In the genomic region with DNA sequence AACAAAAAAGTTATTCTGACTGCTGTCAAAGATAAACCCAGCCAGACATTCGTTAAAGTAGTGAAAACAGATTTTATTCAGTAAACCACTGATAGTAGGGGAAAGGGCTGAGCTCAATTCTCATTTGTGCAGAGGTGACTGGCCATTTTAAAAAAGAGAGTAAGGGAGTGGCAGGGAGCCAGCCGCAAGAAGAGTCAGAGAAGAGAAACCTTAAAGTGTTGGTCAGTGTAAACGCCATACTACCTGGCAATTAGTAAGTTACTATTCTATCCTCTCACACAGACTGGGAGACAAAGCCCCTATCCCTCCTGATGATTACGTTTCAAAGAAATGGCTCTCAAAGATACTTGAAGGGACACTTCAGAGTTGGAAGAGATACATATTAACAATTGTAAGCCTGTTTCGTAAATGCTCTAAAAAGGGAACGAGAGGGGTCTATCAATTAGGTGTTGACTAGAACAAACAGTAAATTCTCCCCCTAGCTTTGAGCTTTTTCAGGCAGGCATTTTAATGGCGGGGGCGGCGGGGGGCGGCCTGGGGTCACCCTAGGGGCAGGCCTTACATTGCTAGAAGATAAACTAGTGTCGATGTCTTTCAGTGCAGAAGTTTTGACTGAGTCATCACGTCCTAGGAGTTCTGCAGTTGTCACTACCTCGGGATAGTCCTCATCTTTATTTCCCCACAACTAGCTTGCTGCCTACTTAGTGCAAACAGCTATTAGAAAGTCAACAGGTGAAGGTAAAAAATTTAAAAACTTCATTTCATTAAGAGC, we compare ENCODE assay signal across 10 cellular contexts. TPM values are rescaled to one million over a fixed set of nuclear protein-coding genes. Genes with fewer than 3 reads are reported as not detected.
DNase-seq lines count a peak whose midpoint lies in the region; ATAC-seq and TF ChIP-seq lines count a peak whose summit lies in the region.
"Had no signal": no experiment of that assay in that cellular context is flagged by ENCODE, and none has a peak within 500 bp of the region (broad histone marks: within the 10 kb centered on the region; RNA-seq: fewer than 3 reads in every experiment).

No MANE protein-coding gene starts in this region.

- intact Hi-C loops in heart left ventricle (cut with DNase I): loop anchor here in 2 of 10 donors (2.0 to 10.0 kb wide), 2 partner anchors 113 to 117 kb away; a partner anchor contains a TSS
- intact Hi-C loops in Right ventricle myocardium superior (cut with DNase I): no loop called here
- intact Hi-C loops in right cardiac atrium (cut with DNase I): no loop called here
- intact Hi-C loops in thyroid gland (cut with DNase I): no loop called here
- intact Hi-C loops in lower leg skin (cut with DNase I; ENCODE audit: low total_unique reads): no loop called here
- intact Hi-C loops in transverse colon (cut with DNase I; ENCODE audit: low total_unique reads): no loop called here

- H3K36me3 ChIP-seq in heart left ventricle (peaks cover 0 to 13% (median 3%) of the 10 kb centered on the region in 9 donors), thyroid gland (no peaks in the 10 kb centered on the region), transverse colon (peaks cover 0 to 2% (median 0%) of the 10 kb centered on the region in 4 donors)

- TF ChIP-seq POLR2A in heart left ventricle (IDR thresholded peaks at IDR 0.05) (no peak), thyroid gland (IDR thresholded peaks at IDR 0.05) (no peak), lower leg skin (IDR thresholded peaks at IDR 0.05) (no peak), transverse colon (IDR thresholded peaks at IDR 0.05) (no peak)

- H3K27me3 ChIP-seq in heart left ventricle: no peaks in the 10 kb centered on the region
- H3K27me3 ChIP-seq in right cardiac atrium (ENCODE audit: control insufficient read depth, insufficient read depth): no peaks in the 10 kb centered on the region
- H3K27me3 ChIP-seq in thyroid gland: no peaks in the 10 kb centered on the region
- H3K27me3 ChIP-seq in transverse colon: no peaks in the 10 kb centered on the region

- no peak for ATAC-seq in heart left ventricle
- ATAC-seq in Right ventricle myocardium superior (ENCODE audit: poor library complexity): no peak
- no peak for ATAC-seq in right cardiac atrium
- ATAC-seq in GM21786 (IDR thresholded peaks at IDR 0.05; ENCODE audit: unreplicated experiment): no peak

- WGBS in heart left ventricle, 4 donors: 48 to 54% (median 53%) methylated on average over 13 of the region's 13 CpGs
- WGBS in right cardiac atrium: 58% methylated on average over 13 of the region's 13 CpGs
- 39 to 48% methylated on average over 13 of the region's 13 CpGs for WGBS in thyroid gland, 2 donors
- 56 to 58% methylated on average over 13 of the region's 13 CpGs for WGBS in lower leg skin, 2 donors
- 51 to 72% methylated on average over 4 to 13 of the region's 13 CpGs for WGBS in transverse colon (ENCODE audit: low coverage in 1 of 2), 2 donors

- no peak for DNase-seq in heart left ventricle
- no peak for DNase-seq in Right ventricle myocardium superior
- DNase-seq in right cardiac atrium: no peak
- peak; percentile 25 to 29 for DNase-seq in thyroid gland
- DNase-seq in lower leg skin (ENCODE audit: low spot score in 2 of 2): no peak
- no peak for DNase-seq in transverse colon
- DNase-seq: aorta, NCI-H2227 treated with DMSO at 0.1 percent for 48 hours had no signal

- peaks cover 7 to 58% (median 49%) of the 10 kb centered on the region in 12 donors for H3K4me1 ChIP-seq in heart left ventricle
- peaks cover 7% of the 10 kb centered on the region for H3K4me1 ChIP-seq in right cardiac atrium (ENCODE audit: control insufficient read depth, insufficient read depth, low read length)
- peaks cover 35 to 47% of the 10 kb centered on the region in 2 donors for H3K4me1 ChIP-seq in thyroid gland
- H3K4me1 ChIP-seq in transverse colon: peaks cover 26 to 47% (median 36%) of the 10 kb centered on the region in 4 donors

- H3K27ac ChIP-seq in heart left ventricle (peak overlapping the region in 11 of 12 donors; percentile 3 to 98 (median 55)), right cardiac atrium (ENCODE audit: low read length) (peak overlapping the region; percentile 4), thyroid gland (peak overlapping the region; percentile 8 to 96 (median 72)), transverse colon (peak overlapping the region in 1 of 4 donors; percentile 91)

- no peaks in the 10 kb centered on the region for H3K9me3 ChIP-seq in heart left ventricle
- no peaks in the 10 kb centered on the region for H3K9me3 ChIP-seq in right cardiac atrium (ENCODE audit: control insufficient read depth, low read length)
- no peaks in the 10 kb centered on the region for H3K9me3 ChIP-seq in thyroid gland
- H3K9me3 ChIP-seq in transverse colon: no peaks in the 10 kb centered on the region

- no peak for TF ChIP-seq EP300 in transverse colon (IDR thresholded peaks at IDR 0.05; ENCODE audit: low read depth)

- TF ChIP-seq CTCF in heart left ventricle (IDR thresholded peaks at IDR 0.05): no peak
- TF ChIP-seq CTCF in WI38 (IDR thresholded peaks at IDR 0.05; ENCODE audit: low read depth, low read length): no peak
- no peak for TF ChIP-seq CTCF in thyroid gland (IDR thresholded peaks at IDR 0.05)
- TF ChIP-seq CTCF in lower leg skin (IDR thresholded peaks at IDR 0.05): no peak
- TF ChIP-seq CTCF in transverse colon (IDR thresholded peaks at IDR 0.05): no peak

- in situ Hi-C loops in transverse colon (cut with MboI; ENCODE audit: low pct_ligation_motif_present in 1 of 4, low pct_unique_long_range_greater_than_20kb in 1 of 4, low sequenced_read_pairs in 3 of 4): no loop called here

- peak overlapping the region in 8 of 12 donors; percentile 1 to 92 (median 80) for H3K4me3 ChIP-seq in heart left ventricle
- peak overlapping the region; percentile 98 for H3K4me3 ChIP-seq in WI38 (ENCODE audit: low read depth, low read length)
- H3K4me3 ChIP-seq in right cardiac atrium (ENCODE audit: low read length): no peak overlapping the region
- peak overlapping the region in 1 of 3 donors; percentile 72 for H3K4me3 ChIP-seq in thyroid gland (replicated peaks in 1 of 3)
- no peak overlapping the region for H3K4me3 ChIP-seq in lower leg skin (ENCODE audit: low read depth, poor library complexity, severe bottlenecking)
- peak overlapping the region in 1 of 4 donors; percentile 89 for H3K4me3 ChIP-seq in transverse colon

RNA-seq across cellular contexts. Expression of a gene that starts 1.8 kb away (rescaled TPM):
- total RNA-seq in heart left ventricle (100 to 1,000 TPM; 106 to 211 (median 167) TPM), Right ventricle myocardium superior (154 TPM), right cardiac atrium (100 to 1,000 TPM; 110 to 131 (median 126) TPM), thyroid gland (100 to 1,000 TPM; 123 to 220 (median 192) TPM), lower leg skin (10 to 100 TPM; 64.9 to 80.0 (median 74.7) TPM), transverse colon (100 to 1,000 TPM in 1 of 4 donors, 10 to 100 TPM in 3; 65.5 to 104 (median 94.7) TPM)
- polyA plus RNA-seq in heart left ventricle (100 to 1,000 TPM; 130 to 169 TPM), right cardiac atrium (139 TPM)

RNA-seq across cellular contexts. Expression of a gene that starts 2.4 kb away (rescaled TPM):
- total RNA-seq in heart left ventricle (100 to 1,000 TPM in 1 of 9 donors, 10 to 100 TPM in 8; 67.3 to 103 (median 91.7) TPM), Right ventricle myocardium superior (93.1 TPM), right cardiac atrium (10 to 100 TPM; 71.3 to 91.3 (median 84.6) TPM), thyroid gland (10 to 100 TPM; 53.3 to 98.5 (median 69.6) TPM), lower leg skin (100 to 1,000 TPM in 2 of 4 donors, 10 to 100 TPM in 2; 72.3 to 113 (median 96.4) TPM), transverse colon (10 to 100 TPM in 2 of 4 donors, 1 to 10 TPM in 2; 7.1 to 51.7 (median 21.7) TPM)
- polyA plus RNA-seq in heart left ventricle (100 to 1,000 TPM in 1 of 2 donors, 10 to 100 TPM in 1; 37.6 to 232 TPM), right cardiac atrium (57.2 TPM)

RNA-seq across cellular contexts. Expression of a gene that starts 54.2 kb away (rescaled TPM):
- 1 to 10 TPM in 2 of 9 donors, under 1 TPM in 3, not detected in 4; 0.30 to 2.6 (median 0.90) TPM for total RNA-seq in heart left ventricle
- polyA plus RNA-seq in heart left ventricle: under 1 TPM; 0.76 to 0.87 TPM
- not detected for total RNA-seq in Right ventricle myocardium superior
- total RNA-seq in right cardiac atrium: under 1 TPM in 2 of 4 donors, not detected in 2; 0.37 to 0.82 TPM
- 0.34 TPM for polyA plus RNA-seq in right cardiac atrium
- total RNA-seq in thyroid gland: 10 to 100 TPM; 22.0 to 75.2 (median 58.6) TPM
- total RNA-seq in lower leg skin: 10 to 100 TPM; 23.0 to 33.0 (median 29.5) TPM
- total RNA-seq in transverse colon: 10 to 100 TPM in 3 of 4 donors, 1 to 10 TPM in 1; 5.2 to 61.1 (median 28.9) TPM

Comparison
In these comparisons a context has a peak if more than half of its experiments do, and no peak if none do; other contexts are left out.
1. H3K4me3 ChIP-seq: peak in heart left ventricle (8 of 12) and WI38 (single experiment); none in right cardiac atrium (single experiment) and lower leg skin (single experiment).
2. DNase-seq: peak in thyroid gland (2 of 2); none in heart left ventricle (0 of 5), Right ventricle myocardium superior (single experiment), right cardiac atrium (0 of 3), lower leg skin (0 of 2) and transverse colon (single experiment).